ENCODE assay signal across 24 cellular contexts in genomic region chr2:190527214-190527613, GRCh38. TPM values are rescaled to one million over a fixed set of nuclear protein-coding genes. Genes with fewer than 3 reads are reported as not detected.
DNase-seq lines count a peak whose midpoint lies in the region; FAIRE-seq and TF ChIP-seq lines count a peak whose summit lies in the region.
"Had no signal": no experiment of that assay in that cellular context is flagged by ENCODE, and none has a peak within 500 bp of the region (broad histone marks: within the 10 kb centered on the region; RNA-seq: fewer than 3 reads in every experiment).

No MANE protein-coding gene starts in this region.

- no peak for TF ChIP-seq POLR2A in suprapubic skin (IDR thresholded peaks at IDR 0.05)

- no peaks in the 10 kb centered on the region for H4K20me1 ChIP-seq in OCI-LY3 (ENCODE audit: insufficient read depth, low read length)

- no peak overlapping the region for H2AFZ ChIP-seq in OCI-LY3 (ENCODE audit: low read depth, low read length)
- H2AFZ ChIP-seq: GM23248 had no signal

- peaks cover 59% of the 10 kb centered on the region for H3K4me1 Mint-ChIP-seq in CD14-positive monocyte

- FAIRE-seq in frontal cortex (lab: Jason Lieb, UNC): no peak
- FAIRE-seq: G401.6, GM18507 had no signal

- H3K4me3 ChIP-seq in GM12864 (ENCODE audit: low read depth, low read length) (peak overlapping the region; percentile 29; the same call in 1 of the 2 replicates), OCI-LY3 (ENCODE audit: low read length) (no peak overlapping the region), neutrophil (ENCODE audit: low read depth in 1 of 2, low read length in 1 of 2) (no peak overlapping the region), suprapubic skin (no peak overlapping the region)
- H3K4me3 ChIP-seq: GM23248 had no signal

- H3K4me1 ChIP-seq in OCI-LY3 (ENCODE audit: low read length): peaks cover 29% of the 10 kb centered on the region
- peaks cover 31 to 45% of the 10 kb centered on the region in 2 experiments for H3K4me1 ChIP-seq in neutrophil (ENCODE audit: control insufficient read depth in 1 of 2, insufficient read depth in 1 of 2, low read depth in 1 of 2, low read length in 1 of 2)
- peaks cover 16% of the 10 kb centered on the region for H3K4me1 ChIP-seq in suprapubic skin
- H3K4me1 ChIP-seq: BE2C had no signal

- H3K9ac ChIP-seq in OCI-LY3 (ENCODE audit: low read length): no peak overlapping the region
- H3K9ac ChIP-seq: GM23248 had no signal

- peak overlapping the region; percentile 40 for H3K4me2 ChIP-seq in OCI-LY3 (ENCODE audit: low read length)

- peaks cover 6 to 13% of the 10 kb centered on the region in 2 donors for H3K36me3 Mint-ChIP-seq in CD14-positive monocyte

- DNase-seq in CD14-positive monocyte (ENCODE audit: low spot score) (no peak), GM12864 (ENCODE audit: low read depth) (no peak), frontal cortex (ENCODE audit: low spot score in 2 of 2) (no peak), suprapubic skin (ENCODE audit: low spot score in 2 of 2) (no peak)
- no peak for DNase-seq in activated CD4-positive, CD25-positive, alpha-beta regulatory T cell treated with anti-CD3 and anti-CD28 coated beads, Interleukin-2, amount 50 U/mL, for 72 hours
- DNase-seq: BE2C; CD4-positive, CD25-positive, alpha-beta regulatory T cell; DMS53; GM23248; H7; Kasumi-1; NCI-H1105; NCI-H146; NCI-H1930; NCI-H446 treated with DMSO at 0.1 percent for 48 hours; NCI-H82; SHP77; T-helper 1 cell had no signal

- TF ChIP-seq CTCF in CD14-positive monocyte (IDR thresholded peaks at IDR 0.05): no peak
- no peak for TF ChIP-seq CTCF in GM12864 (IDR thresholded peaks at IDR 0.05; ENCODE audit: low read depth, low read length, missing control alignments)
- no peak for TF ChIP-seq CTCF in OCI-LY3 (IDR thresholded peaks at IDR 0.05; ENCODE audit: low read depth, low read length)
- TF ChIP-seq CTCF in neutrophil (IDR thresholded peaks at IDR 0.05): no peak
- TF ChIP-seq CTCF in suprapubic skin (IDR thresholded peaks at IDR 0.05): no peak

- H3K9me3 ChIP-seq in OCI-LY3 (ENCODE audit: insufficient read depth, low read length) (no peaks in the 10 kb centered on the region), neutrophil (no peaks in the 10 kb centered on the region), suprapubic skin (no peaks in the 10 kb centered on the region)
- H3K9me3 ChIP-seq: BE2C had no signal

- H3K79me2 ChIP-seq in OCI-LY3 (ENCODE audit: low read length): 0 out of 2 replicates have a peak, but pooled peaks cover 3% of the 10 kb centered on the region

- H3K27me3 Mint-ChIP-seq in CD14-positive monocyte (ENCODE audit: low read depth in 3 of 3): peaks cover 0 to 2% (median 2%) of the 10 kb centered on the region in 3 donors
- H3K27me3 Mint-ChIP-seq: CD4-positive, CD25-positive, alpha-beta regulatory T cell had no signal

- H3K27ac ChIP-seq in OCI-LY3 (ENCODE audit: low read length): no peak overlapping the region
- H3K27ac ChIP-seq in neutrophil: peak overlapping the region; percentile 59
- H3K27ac ChIP-seq in suprapubic skin: no peak overlapping the region
- H3K27ac ChIP-seq: GM23248, HL-60, RWPE1 had no signal

- no peak overlapping the region for H3K4me3 Mint-ChIP-seq in CD14-positive monocyte

- H3K27ac Mint-ChIP-seq in CD14-positive monocyte: peak overlapping the region; percentile 59 to 96 (median 87)

- TF ChIP-seq EP300 in suprapubic skin (IDR thresholded peaks at IDR 0.05): no peak

- H3K9me3 Mint-ChIP-seq in CD14-positive monocyte: peaks cover 0 to 3% (median 0%) of the 10 kb centered on the region in 7 donors

- no peaks in the 10 kb centered on the region for H3K27me3 ChIP-seq in OCI-LY3 (ENCODE audit: low read depth, low read length)
- no peaks in the 10 kb centered on the region for H3K27me3 ChIP-seq in neutrophil
- H3K27me3 ChIP-seq in suprapubic skin: no peaks in the 10 kb centered on the region
- H3K27me3 ChIP-seq: BE2C had no signal

- peaks cover 4% of the 10 kb centered on the region for H3K36me3 ChIP-seq in OCI-LY3 (replicated peaks; ENCODE audit: low read depth, low read length)
- H3K36me3 ChIP-seq in neutrophil: no peaks in the 10 kb centered on the region
- no peaks in the 10 kb centered on the region for H3K36me3 ChIP-seq in suprapubic skin
- H3K36me3 ChIP-seq: BE2C had no signal

- WGBS in suprapubic skin: 88% methylated on average over 4 of the region's 4 CpGs

- intact Hi-C loops in CD14-positive monocyte (cut with micrococcal nuclease): no loop called here

RNA-seq across cellular contexts. Expression of gene NEMP2, which starts 7.3 kb away (rescaled TPM):
- 1 to 10 TPM; 1.5 to 2.5 TPM for polyA plus RNA-seq in CD14-positive monocyte
- 2.4 TPM for total RNA-seq in frontal cortex
- 1 to 10 TPM; 1.6 to 3.4 (median 2.9) TPM for total RNA-seq in suprapubic skin
